ENCODE assay signal across 18 cellular contexts in the genomic region with DNA sequence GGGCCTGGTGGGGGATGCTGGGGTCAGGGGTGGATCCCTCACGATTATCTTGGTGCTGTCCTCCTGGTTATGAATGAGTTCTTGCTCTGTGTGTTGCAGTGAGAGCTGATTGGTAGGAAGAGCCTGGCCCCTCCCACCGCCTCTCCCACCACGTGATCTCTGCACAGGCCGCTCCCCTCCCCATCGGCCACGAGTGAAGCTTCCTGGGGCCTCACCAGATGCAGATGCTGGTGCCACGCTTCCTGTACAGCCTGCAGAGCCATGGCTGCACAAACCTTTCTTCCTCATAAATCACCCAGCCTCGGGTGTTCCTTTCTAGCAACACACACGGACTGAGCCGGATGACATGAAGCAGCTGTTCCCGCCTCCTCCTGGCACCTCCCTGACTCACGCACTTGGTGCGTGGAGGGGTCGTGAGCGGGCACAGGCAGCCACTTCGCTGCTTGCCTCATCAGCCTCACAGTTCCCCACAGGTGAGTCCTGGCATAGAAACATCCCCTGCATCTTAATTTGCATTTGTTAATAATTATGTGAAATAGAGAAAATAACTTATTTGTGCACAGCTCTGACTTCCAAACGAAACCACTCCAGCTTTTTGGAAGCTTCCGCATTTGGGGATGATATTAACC.
DNase-seq lines count a peak whose midpoint lies in the region; ATAC-seq and TF ChIP-seq lines count a peak whose summit lies in the region.
"Had no signal": no experiment of that assay in that cellular context is flagged by ENCODE, and none has a peak within 500 bp of the region (broad histone marks: within the 10 kb centered on the region; RNA-seq: fewer than 3 reads in every experiment).

No MANE protein-coding gene starts in this region.

- H3K27ac Mint-ChIP-seq in stimulated activated effector memory CD8-positive, alpha-beta T cell treated with anti-CD3 and anti-CD28 coated beads, Interleukin-12 subunit alpha, Interleukin-12 subunit beta, amount 100 ng/mL, for 72 hours = no peak overlapping the region
- H3K27ac Mint-ChIP-seq in type B pancreatic cell = no peak overlapping the region
- H3K27ac Mint-ChIP-seq: activated naive CD4-positive, alpha-beta T cell treated with anti-CD3 and anti-CD28 coated beads, Interleukin-2, amount 50 U/mL, for 72 hours; T-cell had no signal

- no peaks in the 10 kb centered on the region for H3K36me3 ChIP-seq in upper lobe of right lung
- H3K36me3 ChIP-seq: ovary, Peyer's patch had no signal

- H3K4me3 ChIP-seq in upper lobe of right lung = no peak overlapping the region
- H3K4me3 ChIP-seq: ovary, Peyer's patch, smooth muscle cell had no signal

- H3K9me3 Mint-ChIP-seq in stimulated activated effector memory CD8-positive, alpha-beta T cell treated with anti-CD3 and anti-CD28 coated beads, Interleukin-12 subunit alpha, Interleukin-12 subunit beta, amount 100 ng/mL, for 72 hours = no peaks in the 10 kb centered on the region
- no peaks in the 10 kb centered on the region for H3K9me3 Mint-ChIP-seq in type B pancreatic cell
- H3K9me3 Mint-ChIP-seq: activated naive CD4-positive, alpha-beta T cell treated with anti-CD3 and anti-CD28 coated beads, Interleukin-2, amount 50 U/mL, for 72 hours; T-cell had no signal

- H3K4me1 ChIP-seq in upper lobe of right lung = no peaks in the 10 kb centered on the region
- H3K4me1 ChIP-seq: Peyer's patch had no signal

- in situ Hi-C loops in KBM-7 (cut with MboI; ENCODE audit: low pct_unique_long_range_greater_than_20kb, low sequenced_read_pairs) = no loop called here

- H3K27me3 ChIP-seq in upper lobe of right lung = no peaks in the 10 kb centered on the region
- H3K27me3 ChIP-seq: ovary, Peyer's patch had no signal

- H3K27ac ChIP-seq in VCaP (peak overlapping the region; percentile 38; the same call in 1 of the 2 replicates), upper lobe of right lung (no peak overlapping the region)
- H3K27ac ChIP-seq: ovary, Peyer's patch had no signal

- intact Hi-C loops in upper lobe of right lung (cut with DNase I) = no loop called here

- no peaks in the 10 kb centered on the region for H3K36me3 Mint-ChIP-seq in stimulated activated effector memory CD8-positive, alpha-beta T cell treated with anti-CD3 and anti-CD28 coated beads, Interleukin-12 subunit alpha, Interleukin-12 subunit beta, amount 100 ng/mL, for 72 hours
- peaks cover 5% of the 10 kb centered on the region for H3K36me3 Mint-ChIP-seq in type B pancreatic cell
- H3K36me3 Mint-ChIP-seq: activated naive CD4-positive, alpha-beta T cell treated with anti-CD3 and anti-CD28 coated beads, Interleukin-2, amount 50 U/mL, for 72 hours; T-cell had no signal

- TF ChIP-seq CTCF in VCaP (conservative IDR thresholded peaks at IDR 0.05) (no peak), upper lobe of right lung (IDR thresholded peaks at IDR 0.05) (no peak), type B pancreatic cell (conservative IDR thresholded peaks at IDR 0.05) (no peak)

- no peak for ATAC-seq in upper lobe of right lung
- ATAC-seq in stimulated activated effector memory CD8-positive, alpha-beta T cell treated with anti-CD3 and anti-CD28 coated beads, Interleukin-12 subunit alpha, Interleukin-12 subunit beta, amount 100 ng/mL, for 72 hours = no peak
- ATAC-seq: activated naive CD4-positive, alpha-beta T cell treated with anti-CD3 and anti-CD28 coated beads, Interleukin-2, amount 50 U/mL, for 72 hours; T-cell had no signal

- DNase-seq in NCI-H2171 treated with DMSO at 0.1 percent for 48 hours (lab: John Stamatoyannopoulos, UW) = peak; percentile 24
- DNase-seq in NCI-H2171 (lab: John Stamatoyannopoulos, UW) = no peak
- DNase-seq in KBM-7 = peak; percentile 27
- DNase-seq in upper lobe of right lung = peak; percentile 45
- no peak for DNase-seq in stimulated activated effector memory CD8-positive, alpha-beta T cell treated with anti-CD3 and anti-CD28 coated beads, Interleukin-12 subunit alpha, Interleukin-12 subunit beta, amount 100 ng/mL, for 72 hours (ENCODE audit: low spot score in 2 of 2)
- DNase-seq in type B pancreatic cell (ENCODE audit: extremely low spot score, unreplicated experiment) = no peak
- DNase-seq in hippocampal formation (lab: John Stamatoyannopoulos, UW) = no peak
- DNase-seq: 8988T; activated CD4-positive, CD25-positive, alpha-beta regulatory T cell treated with anti-CD3 and anti-CD28 coated beads, Interleukin-2, amount 50 U/mL, for 72 hours; effector CD8-positive, alpha-beta T cell; midbrain; NCI-H345; T-cell had no signal

- H3K9me3 ChIP-seq in upper lobe of right lung = no peaks in the 10 kb centered on the region
- H3K9me3 ChIP-seq: ovary, Peyer's patch had no signal

- peaks cover 8% of the 10 kb centered on the region for H3K4me1 Mint-ChIP-seq in stimulated activated effector memory CD8-positive, alpha-beta T cell treated with anti-CD3 and anti-CD28 coated beads, Interleukin-12 subunit alpha, Interleukin-12 subunit beta, amount 100 ng/mL, for 72 hours
- peaks cover 32% of the 10 kb centered on the region for H3K4me1 Mint-ChIP-seq in type B pancreatic cell (ENCODE audit: unreplicated experiment)
- H3K4me1 Mint-ChIP-seq: T-cell had no signal

- H3K27me3 Mint-ChIP-seq in type B pancreatic cell = peaks cover 70% of the 10 kb centered on the region

- H3K4me3 Mint-ChIP-seq in stimulated activated effector memory CD8-positive, alpha-beta T cell treated with anti-CD3 and anti-CD28 coated beads, Interleukin-12 subunit alpha, Interleukin-12 subunit beta, amount 100 ng/mL, for 72 hours = no peak overlapping the region
- H3K4me3 Mint-ChIP-seq in type B pancreatic cell = no peak overlapping the region
- H3K4me3 Mint-ChIP-seq: T-cell had no signal

Comparison
In these comparisons a context has a peak if more than half of its experiments do, and no peak if none do; other contexts are left out.
1. DNase-seq: peak in NCI-H2171 treated with DMSO at 0.1 percent for 48 hours (single experiment), KBM-7 (single experiment) and upper lobe of right lung (single experiment); none in NCI-H2171 (single experiment), stimulated activated effector memory CD8-positive, alpha-beta T cell treated with anti-CD3 and anti-CD28 coated beads, Interleukin-12 subunit alpha, Interleukin-12 subunit beta, amount 100 ng/mL, for 72 hours (0 of 2), type B pancreatic cell (single experiment) and hippocampal formation (0 of 2).